12 cellular contexts compared by ENCODE assay signal in the genomic region with DNA sequence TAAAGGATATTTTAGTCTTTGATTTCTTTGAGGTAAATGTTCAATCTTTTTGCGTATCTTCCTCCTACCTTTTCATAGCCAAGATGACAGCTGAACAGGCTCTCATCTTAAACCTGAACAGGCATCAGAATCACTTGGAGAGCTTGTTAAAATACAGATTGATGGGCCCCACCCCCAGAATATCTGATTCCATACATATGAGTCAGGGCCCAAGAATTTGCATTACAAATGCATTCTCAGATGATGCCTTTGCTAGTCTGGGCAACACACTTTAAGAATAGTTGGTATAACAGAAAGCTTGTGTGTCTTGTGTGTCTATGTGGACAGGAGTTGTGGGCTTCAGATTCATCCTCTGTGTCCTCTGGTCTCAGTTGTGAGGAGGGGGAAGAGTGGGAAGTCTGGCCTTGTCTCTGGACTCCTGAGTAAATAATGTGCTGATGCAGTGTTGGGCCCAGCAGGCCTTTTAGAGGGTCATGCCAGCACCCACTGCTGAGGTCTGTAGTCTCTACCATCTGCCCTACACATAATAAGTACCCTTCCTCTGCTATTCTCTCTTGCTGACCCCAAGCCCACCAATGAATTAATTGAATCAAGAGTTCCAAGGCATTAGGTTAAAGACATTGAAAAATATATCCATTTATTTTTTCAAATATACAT. TPM values are rescaled to one million over a fixed set of nuclear protein-coding genes. Genes with fewer than 3 reads are reported as not detected.
DNase-seq lines count a peak whose midpoint lies in the region; ATAC-seq, FAIRE-seq and TF ChIP-seq lines count a peak whose summit lies in the region.
"Had no signal": no experiment of that assay in that cellular context is flagged by ENCODE, and none has a peak within 500 bp of the region (broad histone marks: within the 10 kb centered on the region; RNA-seq: fewer than 3 reads in every experiment).

No MANE protein-coding gene starts in this region.

- peak; percentile 52 for DNase-seq in A673 (ENCODE audit: low spot score)
- peak; percentile 18 for DNase-seq in HTR-8/SVneo (ENCODE audit: insufficient read length, low spot score)
- peak; percentile 39 for DNase-seq in astrocyte of the cerebellum (ENCODE audit: low read depth)
- peak; percentile 29 for DNase-seq in hepatic stellate cell (ENCODE audit: low spot score)
- DNase-seq in SHP77 (lab: John Stamatoyannopoulos, UW), result no peak
- DNase-seq in NCI-H82 treated with DMSO at 0.1 percent for 48 hours (lab: John Stamatoyannopoulos, UW; ENCODE audit: unreplicated experiment), result no peak
- no peak for DNase-seq in effector CD4-positive, alpha-beta T cell
- DNase-seq: activated T-cell treated with anti-CD3 and anti-CD28 coated beads for 4 hours, cerebellar nuclear complex, NCI-H524, transverse colon had no signal

- peaks cover 2% of the 10 kb centered on the region for H3K4me1 ChIP-seq in A673 (ENCODE audit: insufficient read depth, low read length, poor library complexity, severe bottlenecking)

- no peak for ATAC-seq in GM19324 (IDR thresholded peaks at IDR 0.05; ENCODE audit: low FRiP score, unreplicated experiment)

- H3K4me3 ChIP-seq in A673 (ENCODE audit: low read depth, low read length, poor library complexity, severe bottlenecking) (no peak overlapping the region), astrocyte of the cerebellum (ENCODE audit: low read depth, low read length) (no peak overlapping the region)
- H3K4me3 ChIP-seq: transverse colon had no signal

- intact Hi-C loops in A673 (cut with micrococcal nuclease; ENCODE audit: unreplicated experiment), result no loop called here

- BruUV-seq in A673 (replicated peaks; lab: Mats Ljungman, UMichigan), result no TSS peak

- TF ChIP-seq CTCF in A673 (conservative IDR thresholded peaks at IDR 0.05; ENCODE audit: low read depth, low read length) (no peak), astrocyte of the cerebellum (IDR thresholded peaks at IDR 0.05; ENCODE audit: low read depth, low read length, missing control alignments) (no peak)

- H3K27ac ChIP-seq in A673 (ENCODE audit: low read depth, low read length, poor library complexity, severe bottlenecking), result no peak overlapping the region
- H3K27ac ChIP-seq: transverse colon had no signal

- no peaks in the 10 kb centered on the region for H3K27me3 ChIP-seq in A673 (replicated peaks; ENCODE audit: insufficient read depth, low read depth, low read length, poor library complexity)
- H3K27me3 ChIP-seq: transverse colon had no signal

- CTCF ChIA-PET in A673 (lab: Charles Lee), result no interaction called here

- H3K36me3 ChIP-seq in A673 (ENCODE audit: insufficient read depth, low read length, poor library complexity, severe bottlenecking), result no peaks in the 10 kb centered on the region
- H3K36me3 ChIP-seq: transverse colon had no signal

- POLR2A ChIA-PET in A673 (lab: Charles Lee; ENCODE audit: low non-redundant PET), result no interaction called here

- FAIRE-seq in HTR-8/SVneo (lab: Jason Lieb, UNC), result no peak

- no peaks in the 10 kb centered on the region for H3K9me3 ChIP-seq in A673 (ENCODE audit: low read depth, low read length, poor library complexity, severe bottlenecking)
- H3K9me3 ChIP-seq: transverse colon had no signal

- in situ Hi-C loops in astrocyte of the cerebellum (cut with HindIII; ENCODE audit: low sequenced_read_pairs), result no loop called here

RNA-seq across cellular contexts. Expression of gene PTCD2, which starts 43.1 kb away (rescaled TPM):
- total RNA-seq in A673 (2021), result 12.7 and 17.3 TPM in 2 replicates

RNA-seq across cellular contexts. Expression of gene MRPS27, which starts 43.2 kb away (rescaled TPM):
- 83.2 and 88.6 TPM in 2 replicates for total RNA-seq in A673 (2021)

Comparison
In these comparisons a context has a peak if more than half of its experiments do, and no peak if none do; other contexts are left out.
1. DNase-seq: peak in A673 (single experiment), HTR-8/SVneo (single experiment), astrocyte of the cerebellum (single experiment) and hepatic stellate cell (single experiment); none in SHP77 (0 of 2), NCI-H82 treated with DMSO at 0.1 percent for 48 hours (single experiment) and effector CD4-positive, alpha-beta T cell (single experiment).